Comparison of ENCODE assay signal across 29 cellular contexts in the genomic region with DNA sequence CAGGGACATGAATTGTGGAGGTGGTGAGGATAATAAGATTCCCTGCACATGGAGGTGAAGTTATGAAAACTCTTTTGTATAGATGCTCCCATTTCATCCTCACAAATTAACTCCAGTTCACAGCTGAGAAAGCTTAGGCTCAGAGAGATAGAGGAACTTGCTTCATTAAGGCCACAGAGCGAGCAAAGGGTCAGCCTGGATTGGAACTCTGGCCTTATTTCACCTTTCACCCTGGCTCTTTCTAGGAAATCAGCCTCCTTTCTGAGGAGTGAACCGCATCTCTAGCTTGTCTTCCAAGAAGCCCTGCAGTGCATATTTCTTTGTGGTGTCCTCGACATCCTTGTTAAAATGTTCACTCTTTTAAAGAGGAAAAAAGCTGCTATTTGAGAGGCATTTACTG.
"Had no signal": no experiment of that assay in that cellular context is flagged by ENCODE, and none has a peak within 500 bp of the region (broad histone marks: within the 10 kb centered on the region; RNA-seq: fewer than 3 reads in every experiment).

No MANE protein-coding gene starts in this region.

- H3K9me3 ChIP-seq: neutrophil, pancreas, prostate gland, right atrium auricular region, suprapubic skin, testis, tibial artery, transverse colon, upper lobe of right lung, uterus had no signal

- H3K4me1 ChIP-seq: pancreas, prostate gland, right atrium auricular region, spleen, suprapubic skin, testis, tibial artery, transverse colon, upper lobe of right lung, uterus had no signal

- ATAC-seq: naive thymus-derived CD8-positive, alpha-beta T cell; natural killer cell treated with Interleukin-12 subunit alpha and Interleukin-12 subunit beta and Interleukin-15 and Interleukin-18, amount 100 ng/mL, for 72 hours; pancreas; sciatic nerve; stimulated activated memory B cell treated with anti-CD40 and anti-IgM and Interleukin-4, amounts not matched to agents 10 μg/mL and 1 μg/mL and 100 μg/mL, for 72 hours; stimulated activated naive CD8-positive, alpha-beta T cell treated with anti-CD3 and anti-CD28 coated beads, Interleukin-15, amount 100 ng/mL, for 72 hours; stimulated activated naive CD8-positive, alpha-beta T cell treated with anti-CD3 and anti-CD28 coated beads, Interleukin-15, Interleukin-2, amounts not matched to agents 100 U/mL and 50 U/mL, for 24 hours; upper lobe of right lung had no signal

- H3K27me3 ChIP-seq: neutrophil, pancreas, right atrium auricular region, spleen, suprapubic skin, testis, tibial artery, transverse colon, upper lobe of right lung, uterus had no signal

- DNase-seq: naive thymus-derived CD8-positive, alpha-beta T cell; nephron progenitor cell; nucleus accumbens; pancreas; retina; spleen; stimulated activated CD4-positive, alpha-beta T cell treated with anti-CD3 and anti-CD28 coated beads, Interleukin-12 subunit alpha, Interleukin-12 subunit beta, amount 100 ng/mL, for 4 hours; stimulated activated CD4-positive, alpha-beta T cell treated with anti-CD3 and anti-CD28 coated beads, Interleukin-1b, Interleukin-23, amount 100 ng/mL, for 48 hours; stimulated activated CD4-positive, alpha-beta T cell treated with anti-CD3 and anti-CD28 coated beads, Interleukin-4, amount 100 ng/mL, for 1 hour; stimulated activated CD4-positive, alpha-beta T cell treated with anti-CD3 and anti-CD28 coated beads, Interleukin-4, amount 100 ng/mL, for 4 hours; stimulated activated CD8-positive, alpha-beta memory T cell treated with anti-CD3 and anti-CD28 coated beads, Interleukin-4, amount 100 ng/mL, for 48 hours; stimulated activated naive CD4-positive, alpha-beta T cell; stimulated activated naive CD8-positive, alpha-beta T cell treated with anti-CD3 and anti-CD28 coated beads, Interleukin-15, amount 100 ng/mL, for 72 hours; stimulated activated naive CD8-positive, alpha-beta T cell treated with anti-CD3 and anti-CD28 coated beads, Interleukin-15, Interleukin-2, amounts not matched to agents 100 U/mL and 50 U/mL, for 24 hours; substantia nigra; testis; tibial artery; transverse colon; upper lobe of right lung; uterus had no signal

- H3K27ac ChIP-seq: neutrophil, pancreas, prostate gland, right atrium auricular region, skin epidermis, spleen, suprapubic skin, testis, tibial artery, transverse colon, upper lobe of right lung, uterus had no signal

- FAIRE-seq: pancreas had no signal

- H3K4me2 ChIP-seq: smooth muscle cell had no signal

- H3K36me3 ChIP-seq: neutrophil, pancreas, prostate gland, right atrium auricular region, spleen, suprapubic skin, tibial artery, transverse colon, upper lobe of right lung, uterus had no signal

- H3K4me3 ChIP-seq: pancreas, prostate gland, right atrium auricular region, skin epidermis, smooth muscle cell, spleen, suprapubic skin, testis, tibial artery, transverse colon, upper lobe of right lung, uterus had no signal
